In the genomic region with DNA sequence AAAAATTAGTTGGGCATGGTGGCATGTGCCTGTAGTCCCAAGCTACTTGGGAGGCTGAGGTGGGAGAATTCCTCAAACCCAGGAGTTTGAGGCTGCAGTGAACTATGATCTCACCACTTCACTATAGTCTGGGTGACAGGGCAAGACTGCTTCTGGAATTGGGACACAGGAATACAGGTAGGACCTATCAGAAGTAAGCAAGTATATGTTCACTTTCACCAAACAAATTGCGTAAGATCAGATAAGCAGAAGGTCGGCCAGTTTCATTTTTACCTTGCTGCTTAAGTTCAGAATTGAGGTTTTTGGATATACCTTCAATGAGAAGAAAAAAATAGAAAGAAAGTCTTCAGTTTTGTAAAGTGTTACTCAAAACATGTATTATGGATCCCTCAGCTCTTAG, we compare ENCODE assay signal across 26 cellular contexts.
"Had no signal": no experiment of that assay in that cellular context is flagged by ENCODE, and none has a peak within 500 bp of the region (broad histone marks: within the 10 kb centered on the region; RNA-seq: fewer than 3 reads in every experiment).

No MANE protein-coding gene starts in this region.

- H3K27ac Mint-ChIP-seq: mesothelial cell of epicardium; naive thymus-derived CD4-positive, alpha-beta T cell; nephron; neural progenitor cell; progenitor cell of endocrine pancreas; stimulated activated effector memory CD8-positive, alpha-beta T cell treated with anti-CD3 and anti-CD28 coated beads, Interleukin-12 subunit alpha, Interleukin-12 subunit beta, amount 100 ng/mL, for 72 hours; type B pancreatic cell had no signal

- H3K4me3 ChIP-seq: dorsolateral prefrontal cortex, esophagus muscularis mucosa, gastroesophageal sphincter, heart left ventricle, lung, neural progenitor cell, stomach, thyroid gland had no signal

- H3K27ac ChIP-seq: dorsolateral prefrontal cortex, esophagus muscularis mucosa, foreskin keratinocyte, gastroesophageal sphincter, heart left ventricle, neural progenitor cell, parathyroid adenoma, stomach, thyroid gland had no signal

- H3K79me2 ChIP-seq: parathyroid adenoma had no signal

- H3K4me1 ChIP-seq: esophagus muscularis mucosa, foreskin keratinocyte, gastroesophageal sphincter, heart left ventricle, neural progenitor cell, parathyroid adenoma, stomach had no signal

- H3K4me2 ChIP-seq: neural progenitor cell had no signal

- H3K36me3 ChIP-seq: esophagus muscularis mucosa, gastroesophageal sphincter, heart left ventricle, neural progenitor cell, stomach, thyroid gland had no signal

- H3K4me3 Mint-ChIP-seq: mesothelial cell of epicardium; naive thymus-derived CD4-positive, alpha-beta T cell; nephron; neural progenitor cell; stimulated activated effector memory CD8-positive, alpha-beta T cell treated with anti-CD3 and anti-CD28 coated beads, Interleukin-12 subunit alpha, Interleukin-12 subunit beta, amount 100 ng/mL, for 72 hours; type B pancreatic cell had no signal

- H3K9me3 ChIP-seq: esophagus muscularis mucosa, gastroesophageal sphincter, heart left ventricle, stomach, thyroid gland had no signal

- H3K36me3 Mint-ChIP-seq: naive thymus-derived CD4-positive, alpha-beta T cell; neural progenitor cell; stimulated activated effector memory CD8-positive, alpha-beta T cell treated with anti-CD3 and anti-CD28 coated beads, Interleukin-12 subunit alpha, Interleukin-12 subunit beta, amount 100 ng/mL, for 72 hours; type B pancreatic cell had no signal

- DNase-seq: dorsolateral prefrontal cortex; effector CD4-positive, alpha-beta T cell; foreskin keratinocyte; heart left ventricle; hippocampal formation; islet precursor cell; kidney glomerular epithelial cell; mesenchymal stem cell; naive thymus-derived CD4-positive, alpha-beta T cell; stimulated activated CD4-positive, alpha-beta T cell treated with anti-CD3 and anti-CD28 coated beads, Interleukin-2, amount 100 ng/mL, for 24 hours; stimulated activated CD4-positive, alpha-beta T cell treated with anti-CD3 and anti-CD28 coated beads, Interleukin-4, amount 100 ng/mL, for 24 hours; stimulated activated naive CD4-positive, alpha-beta T cell treated with Interleukin-2 at 50 U/mL for 16 hours; stomach; thyroid gland had no signal

- FAIRE-seq: colon had no signal

- H3K4me1 Mint-ChIP-seq: mesothelial cell of epicardium; naive thymus-derived CD4-positive, alpha-beta T cell; nephron; neural progenitor cell; stimulated activated effector memory CD8-positive, alpha-beta T cell treated with anti-CD3 and anti-CD28 coated beads, Interleukin-12 subunit alpha, Interleukin-12 subunit beta, amount 100 ng/mL, for 72 hours had no signal

- H3K27me3 ChIP-seq: dorsolateral prefrontal cortex, esophagus muscularis mucosa, gastroesophageal sphincter, heart left ventricle, neural progenitor cell, stomach, thyroid gland had no signal

- ATAC-seq: foreskin keratinocyte; gastroesophageal sphincter; heart left ventricle; naive thymus-derived CD4-positive, alpha-beta T cell; sciatic nerve; stimulated activated effector memory CD8-positive, alpha-beta T cell treated with anti-CD3 and anti-CD28 coated beads, Interleukin-12 subunit alpha, Interleukin-12 subunit beta, amount 100 ng/mL, for 72 hours had no signal

- H2AFZ ChIP-seq: neural progenitor cell, parathyroid adenoma had no signal

- H3K9me3 Mint-ChIP-seq: naive thymus-derived CD4-positive, alpha-beta T cell; nephron; neural progenitor cell; stimulated activated effector memory CD8-positive, alpha-beta T cell treated with anti-CD3 and anti-CD28 coated beads, Interleukin-12 subunit alpha, Interleukin-12 subunit beta, amount 100 ng/mL, for 72 hours; type B pancreatic cell had no signal
